ENCODE assay signal across 8 cellular contexts in genomic region chr16:57536306-57537193, GRCh38. TPM values are rescaled to one million over a fixed set of nuclear protein-coding genes. Genes with fewer than 3 reads are reported as not detected.
DNase-seq lines count a peak whose midpoint lies in the region; ATAC-seq and TF ChIP-seq lines count a peak whose summit lies in the region.

Gene CCDC102A, minus strand, starts transcription at chr16:57536571. Its CDS starts 7,394 bp downstream, at chr16:57529177.

- H3K27ac ChIP-seq in AG04450 (ENCODE audit: low read depth, low read length), result no peak within 1 kb of the TSS

- TF ChIP-seq CTCF in AG04450 (IDR thresholded peaks at IDR 0.05; ENCODE audit: low read depth, low read length), result no peak
- TF ChIP-seq CTCF in MCF 10A (IDR thresholded peaks at IDR 0.05; ENCODE audit: unreplicated experiment), result no peak
- TF ChIP-seq CTCF in kidney epithelial cell (IDR thresholded peaks at IDR 0.05; ENCODE audit: insufficient read depth, low read length, poor library complexity, severe bottlenecking), result no peak

- DNase-seq in AG04450 (ENCODE audit: low read depth, low spot score), result no peak
- no peak for DNase-seq in MCF 10A (ENCODE audit: unreplicated experiment)
- no peak for DNase-seq in kidney epithelial cell (ENCODE audit: low read depth)
- DNase-seq in stimulated activated CD4-positive, alpha-beta T cell treated with anti-CD3 and anti-CD28 coated beads, Interleukin-1b, Interleukin-23, amount 100 ng/mL, for 48 hours, result peak; percentile 51
- DNase-seq in cerebellum (ENCODE audit: low spot score), result no peak

- H3K9me3 ChIP-seq in AG04450 (ENCODE audit: control insufficient read depth, insufficient read depth, low read length), result no peaks in the 10 kb centered on the region; the same call in 1 of the 2 replicates

- no TSS peak for BruUV-seq in MCF 10A (replicated peaks; lab: Mats Ljungman, UMichigan)

- H3K36me3 Mint-ChIP-seq in MCF 10A (ENCODE audit: insufficient read depth, unreplicated experiment), result no peaks in the 10 kb centered on the region

- H3K4me3 ChIP-seq in AG04450 (ENCODE audit: low read depth, low read length), result peak within 1 kb of the TSS; percentile 87
- H3K4me3 ChIP-seq in kidney epithelial cell (ENCODE audit: low read depth, low read length), result peak within 1 kb of the TSS; percentile 57

- H3K4me1 Mint-ChIP-seq in MCF 10A (ENCODE audit: insufficient read depth, unreplicated experiment), result peaks cover 20% of the 10 kb centered on the region

- POLR2A ChIA-PET in AG04450 (lab: Yijun Ruan, JAX) (interaction anchor here (0.6 kb wide), 1 partner anchor 205 kb away, joined by 6 read pairs; no protein-coding TSS in a partner anchor), MCF 10A (lab: Yijun Ruan, JAX) (interaction anchor here (1.0 kb wide), 1 partner anchor 89 kb away, joined by 4 read pairs; the partner anchor contains the start of genes CIAPIN1 and COQ9)

- H3K4me3 Mint-ChIP-seq in MCF 10A (ENCODE audit: unreplicated experiment), result peak within 1 kb of the TSS; percentile 78

- H3K9me3 Mint-ChIP-seq in MCF 10A (ENCODE audit: unreplicated experiment), result no peaks in the 10 kb centered on the region

- CTCF ChIA-PET in AG04450 (lab: Charles Lee) (interaction anchor here (1.7 kb wide), 1 partner anchor 17 kb away, joined by 7 read pairs; no protein-coding TSS in a partner anchor), MCF 10A (lab: Yijun Ruan, JAX) (interaction anchor here (0.6 to 1.2 kb wide), 4 partner anchors 18 to 379 kb away, joined by 3 to 4 read pairs (median 3); no protein-coding TSS in a partner anchor)

- H3K27me3 ChIP-seq in AG04450 (ENCODE audit: control insufficient read depth, insufficient read depth, low read length), result peaks cover 15% of the 10 kb centered on the region
- no peaks in the 10 kb centered on the region for H3K27me3 ChIP-seq in kidney epithelial cell (ENCODE audit: control insufficient read depth, insufficient read depth, low read length)

- peaks cover 19% of the 10 kb centered on the region for H3K27me3 Mint-ChIP-seq in MCF 10A (ENCODE audit: insufficient read depth, unreplicated experiment)

- no peaks in the 10 kb centered on the region for H3K36me3 ChIP-seq in kidney epithelial cell (ENCODE audit: control insufficient read depth, insufficient read depth, low read length)

- intact Hi-C loops in MCF 10A (cut with micrococcal nuclease), result no loop called here

- ATAC-seq in GM18868 (IDR thresholded peaks at IDR 0.05; ENCODE audit: unreplicated experiment) (peak; percentile 12), HG03097 (IDR thresholded peaks at IDR 0.05; ENCODE audit: low FRiP score, unreplicated experiment) (peak; percentile 4), SK-N-SH treated with all-trans-retinoic acid at 6 μM for 48 hours (peak; percentile 61)

- peak within 1 kb of the TSS; percentile 87 for H3K27ac Mint-ChIP-seq in MCF 10A (ENCODE audit: low read depth, unreplicated experiment)

TF ChIP-seq in SK-N-SH treated with all-trans-retinoic acid at 6 μM for 48 hours, 23 proteins besides CTCF, POLR2A, EP300 and RAD21:
- no peak for TF ChIP-seq POU6F1 (CRISPR knock-in tag; IDR thresholded peaks at IDR 0.05; ENCODE audit: borderline replicate concordance, low read depth)
- TF ChIP-seq CSRNP3 (CRISPR knock-in tag; IDR thresholded peaks at IDR 0.05), result no peak

RNA-seq across cellular contexts. Expression of gene CCDC102A, which starts in this region (rescaled TPM):
- 7.1 and 8.3 TPM in 2 replicates for polyA plus RNA-seq in AG04450 (2011; rRNA removed)
- polyA minus RNA-seq in AG04450 (2011; rRNA and poly(A)+ RNA removed), result 3.5 and 5.7 TPM in 2 replicates
- total RNA-seq in MCF 10A (2022) (3.8 and 4.1 TPM in 2 replicates), kidney epithelial cell (11.4 and 14.0 TPM in 2 replicates), cerebellum (1.9 TPM)

Comparison
In these comparisons a context has a peak if more than half of its experiments do, and no peak if none do; other contexts are left out.
1. ATAC-seq: peak in every context shown above with its lines; median percentile 61 in SK-N-SH treated with all-trans-retinoic acid at 6 μM for 48 hours; 12 in GM18868; 4 in HG03097.